In the genomic region with DNA sequence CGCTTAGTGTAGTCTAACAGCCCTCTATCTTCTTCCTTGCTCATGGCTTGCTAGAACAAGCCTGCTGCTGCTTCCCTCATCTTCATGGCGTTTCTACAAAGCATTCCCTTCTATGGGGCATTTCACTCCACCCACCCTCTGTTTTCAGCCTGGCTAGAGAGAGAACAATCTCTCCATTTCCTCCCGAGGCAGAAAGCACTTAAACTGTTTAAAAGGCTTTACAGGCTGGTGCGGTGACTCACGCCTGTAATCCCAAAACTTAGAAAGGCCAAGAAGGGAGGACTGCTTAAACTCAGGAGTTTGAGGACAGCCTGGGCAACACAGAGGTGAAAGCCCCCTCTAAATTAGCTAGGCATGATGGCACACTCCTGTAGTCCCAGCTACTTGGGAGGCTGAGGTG, we compare ENCODE assay signal across 20 cellular contexts.
"Had no signal": no experiment of that assay in that cellular context is flagged by ENCODE, and none has a peak within 500 bp of the region (broad histone marks: within the 10 kb centered on the region; RNA-seq: fewer than 3 reads in every experiment).

No MANE protein-coding gene starts in this region.

- H3K4me1 ChIP-seq: gastrocnemius medialis, parathyroid adenoma, suprapubic skin, transverse colon, uterus had no signal

- DNase-seq: activated CD4-positive, alpha-beta T cell treated with anti-CD3 and anti-CD28 coated beads for 48 hours; activated CD8-positive, alpha-beta T cell treated with anti-CD3 and anti-CD28 coated beads, Interleukin-2, amount 10 ng/mL, durations not matched to agents 7 days and 5 days; activated naive CD8-positive, alpha-beta T cell treated with anti-CD3 and anti-CD28 coated beads, Interleukin-2, amount 10 ng/mL, durations not matched to agents 7 days and 5 days; activated T-cell treated with anti-CD3 and anti-CD28 coated beads, Interleukin-2, amount 50 U/mL, for 24 hours; amniotic stem cell; cortex of kidney; erythroblast; gastrocnemius medialis; hypothalamus; left ventricle myocardium superior; nephron progenitor cell; right cardiac atrium; stimulated activated CD4-positive, alpha-beta T cell treated with anti-CD3 and anti-CD28 coated beads, Interleukin-12 subunit alpha, Interleukin-12 subunit beta, amount 100 ng/mL, for 4 hours; stimulated activated naive CD8-positive, alpha-beta T cell treated with anti-CD3 and anti-CD28 coated beads, Interleukin-15, amount 100 ng/mL, for 72 hours; transverse colon; uterus had no signal

- H3K36me3 ChIP-seq: cardiac muscle cell, gastrocnemius medialis, transverse colon, uterus had no signal

- H3K4me1 Mint-ChIP-seq: activated T-helper 17 cell treated with anti-CD3 and anti-CD28 coated beads, Interleukin-2, amount 50 U/mL, for 72 hours; nephron progenitor cell; stimulated activated naive CD8-positive, alpha-beta T cell treated with anti-CD3 and anti-CD28 coated beads, Interleukin-15, amount 100 ng/mL, for 72 hours had no signal

- H3K4me3 ChIP-seq: cardiac muscle cell, gastrocnemius medialis, suprapubic skin, transverse colon, uterus had no signal

- H3K27me3 Mint-ChIP-seq: activated naive CD8-positive, alpha-beta T cell treated with anti-CD3 and anti-CD28 coated beads, Interleukin-2, amount 10 ng/mL, durations not matched to agents 7 days and 5 days; activated T-cell treated with anti-CD3 and anti-CD28 coated beads, Interleukin-2, amount 50 U/mL, for 24 hours; activated T-helper 17 cell treated with anti-CD3 and anti-CD28 coated beads, Interleukin-2, amount 50 U/mL, for 72 hours; stimulated activated naive CD8-positive, alpha-beta T cell treated with anti-CD3 and anti-CD28 coated beads, Interleukin-15, amount 100 ng/mL, for 72 hours had no signal

- H3K4me3 Mint-ChIP-seq: activated CD8-positive, alpha-beta T cell treated with anti-CD3 and anti-CD28 coated beads, Interleukin-2, amount 10 ng/mL, durations not matched to agents 7 days and 5 days; activated naive CD8-positive, alpha-beta T cell treated with anti-CD3 and anti-CD28 coated beads, Interleukin-2, amount 10 ng/mL, durations not matched to agents 7 days and 5 days; activated T-cell treated with anti-CD3 and anti-CD28 coated beads, Interleukin-2, amount 50 U/mL, for 24 hours; activated T-helper 17 cell treated with anti-CD3 and anti-CD28 coated beads, Interleukin-2, amount 50 U/mL, for 72 hours; nephron progenitor cell; stimulated activated naive CD8-positive, alpha-beta T cell treated with anti-CD3 and anti-CD28 coated beads, Interleukin-15, amount 100 ng/mL, for 72 hours had no signal

- H3K9me3 Mint-ChIP-seq: activated naive CD8-positive, alpha-beta T cell treated with anti-CD3 and anti-CD28 coated beads, Interleukin-2, amount 10 ng/mL, durations not matched to agents 7 days and 5 days; activated T-cell treated with anti-CD3 and anti-CD28 coated beads, Interleukin-2, amount 50 U/mL, for 24 hours; activated T-helper 17 cell treated with anti-CD3 and anti-CD28 coated beads, Interleukin-2, amount 50 U/mL, for 72 hours; nephron progenitor cell; stimulated activated naive CD8-positive, alpha-beta T cell treated with anti-CD3 and anti-CD28 coated beads, Interleukin-15, amount 100 ng/mL, for 72 hours had no signal

- H3K9me3 ChIP-seq: gastrocnemius medialis, suprapubic skin, transverse colon, uterus had no signal

- ATAC-seq: activated CD8-positive, alpha-beta T cell treated with anti-CD3 and anti-CD28 coated beads, Interleukin-2, amount 10 ng/mL, durations not matched to agents 7 days and 5 days; activated T-helper 17 cell treated with anti-CD3 and anti-CD28 coated beads, Interleukin-2, amount 50 U/mL, for 72 hours; gastrocnemius medialis; left ventricle myocardium superior; right cardiac atrium; stimulated activated naive CD8-positive, alpha-beta T cell treated with anti-CD3 and anti-CD28 coated beads, Interleukin-15, amount 100 ng/mL, for 72 hours had no signal

- H3K9ac ChIP-seq: parathyroid adenoma had no signal

- H3K27ac ChIP-seq: cardiac muscle cell, gastrocnemius medialis, parathyroid adenoma, suprapubic skin, transverse colon, uterus had no signal

- H3K27me3 ChIP-seq: cardiac muscle cell, gastrocnemius medialis, suprapubic skin, transverse colon, uterus had no signal

- H3K27ac Mint-ChIP-seq: activated CD8-positive, alpha-beta T cell treated with anti-CD3 and anti-CD28 coated beads, Interleukin-2, amount 10 ng/mL, durations not matched to agents 7 days and 5 days; activated naive CD8-positive, alpha-beta T cell treated with anti-CD3 and anti-CD28 coated beads, Interleukin-2, amount 10 ng/mL, durations not matched to agents 7 days and 5 days; activated T-cell treated with anti-CD3 and anti-CD28 coated beads, Interleukin-2, amount 50 U/mL, for 24 hours; activated T-helper 17 cell treated with anti-CD3 and anti-CD28 coated beads, Interleukin-2, amount 50 U/mL, for 72 hours; nephron progenitor cell had no signal
